ENCODE assay signal across 11 cellular contexts in the genomic region with DNA sequence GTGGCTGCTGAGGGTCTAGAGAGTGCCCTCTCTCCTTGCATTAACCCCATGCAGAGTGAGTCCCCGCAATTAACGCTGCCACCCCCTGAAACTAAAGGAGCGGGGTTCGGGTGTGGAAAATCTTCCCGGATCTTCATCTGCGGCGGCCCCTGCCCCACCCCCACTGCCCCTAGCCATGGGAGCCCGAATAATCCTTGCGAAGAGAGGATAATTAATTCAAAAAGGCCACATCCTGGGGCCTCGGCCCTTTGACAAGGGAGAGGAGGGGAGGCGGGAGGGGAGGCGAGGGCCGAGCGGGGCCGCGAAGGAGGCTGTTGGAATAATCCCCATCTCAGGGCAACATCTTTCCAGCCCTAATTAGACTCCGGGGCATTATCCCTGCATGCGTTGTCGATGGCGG.
A peak's percentile ranks its signal among the peaks of the same experiment; 100 is the strongest.
DNase-seq lines count a peak whose midpoint lies in the region; ATAC-seq, FAIRE-seq and TF ChIP-seq lines count a peak whose summit lies in the region.
"Had no signal": no experiment of that assay in that cellular context is flagged by ENCODE, and none has a peak within 500 bp of the region (broad histone marks: within the 10 kb centered on the region; RNA-seq: fewer than 3 reads in every experiment).

No MANE protein-coding gene starts in this region.

- H3K9me3 ChIP-seq in tibial artery (no peaks in the 10 kb centered on the region), small intestine (ENCODE audit: control insufficient read depth, low read depth) (no peaks in the 10 kb centered on the region)
- H3K9me3 ChIP-seq: testis had no signal

- H3K4me3 ChIP-seq in tibial artery (peak overlapping the region; percentile 32 to 39), small intestine (ENCODE audit: low read depth in 1 of 2, low read length in 2 of 2) (no peak overlapping the region)
- H3K4me3 ChIP-seq: testis had no signal

- peaks cover 17% of the 10 kb centered on the region for H3K27me3 Mint-ChIP-seq in activated T-cell treated with anti-CD3 and anti-CD28 coated beads, Interleukin-2, amount 50 U/mL, for 72 hours (ENCODE audit: low read depth)
- H3K27me3 Mint-ChIP-seq in activated T-cell treated with anti-CD3 and anti-CD28 coated beads, Interleukin-2, amount 50 U/mL, for 4 hours (ENCODE audit: low read depth): peaks cover 23% of the 10 kb centered on the region
- H3K27me3 Mint-ChIP-seq in mesothelial cell of epicardium (ENCODE audit: low read depth): peaks cover 70% of the 10 kb centered on the region

- H3K4me1 ChIP-seq in tibial artery (peaks cover 0 to 34% (median 21%) of the 10 kb centered on the region in 4 donors), small intestine (ENCODE audit: control insufficient read depth in 2 of 2, insufficient read depth in 1 of 2, low read depth in 1 of 2, low read length in 1 of 2) (no peaks in the 10 kb centered on the region)

- H3K27ac ChIP-seq in cingulate gyrus (ENCODE audit: low read depth, low read length) (peak overlapping the region; percentile 88), tibial artery (peak overlapping the region in 1 of 2 donors; percentile 20), small intestine (ENCODE audit: low read depth in 1 of 2, low read length in 1 of 2) (no peak overlapping the region)
- H3K27ac ChIP-seq: HL-60, testis had no signal

- H3K4me1 Mint-ChIP-seq in activated T-cell treated with anti-CD3 and anti-CD28 coated beads, Interleukin-2, amount 50 U/mL, for 72 hours (ENCODE audit: low read depth): peaks cover 15% of the 10 kb centered on the region
- peaks cover 9% of the 10 kb centered on the region for H3K4me1 Mint-ChIP-seq in activated T-cell treated with anti-CD3 and anti-CD28 coated beads, Interleukin-2, amount 50 U/mL, for 4 hours (ENCODE audit: low read depth)
- peaks cover 8% of the 10 kb centered on the region for H3K4me1 Mint-ChIP-seq in mesothelial cell of epicardium

- ATAC-seq in activated T-cell treated with anti-CD3 and anti-CD28 coated beads, Interleukin-2, amount 50 U/mL, for 72 hours (replicated peaks in 1 of 2): no peak
- ATAC-seq in activated T-cell treated with anti-CD3 and anti-CD28 coated beads, Interleukin-2, amount 50 U/mL, for 4 hours: no peak
- no peak for ATAC-seq in HG03280 (IDR thresholded peaks at IDR 0.05; ENCODE audit: unreplicated experiment)

- no peak for DNase-seq in activated T-cell treated with anti-CD3 and anti-CD28 coated beads, Interleukin-2, amount 50 U/mL, for 72 hours
- no peak for DNase-seq in activated T-cell treated with anti-CD3 and anti-CD28 coated beads, Interleukin-2, amount 50 U/mL, for 4 hours
- DNase-seq in mesothelial cell of epicardium (ENCODE audit: low spot score in 2 of 2, unreplicated experiment in 2 of 2) (no peak), tibial artery (peak in 1 of 2 donors; percentile 43), small intestine (no peak), NCI-H128 (lab: John Stamatoyannopoulos, UW; ENCODE audit: unreplicated experiment) (no peak)
- DNase-seq: activated CD8-positive, alpha-beta memory T cell treated with anti-CD3 and anti-CD28 coated beads, Interleukin-2, amount 50 U/mL, for 48 hours had no signal

- H3K36me3 ChIP-seq in tibial artery (no peaks in the 10 kb centered on the region), small intestine (ENCODE audit: control insufficient read depth in 2 of 2, insufficient read depth in 2 of 2, low read length in 2 of 2) (no peaks in the 10 kb centered on the region)

- H3K4me3 Mint-ChIP-seq in activated T-cell treated with anti-CD3 and anti-CD28 coated beads, Interleukin-2, amount 50 U/mL, for 72 hours: peak overlapping the region; percentile 39 to 66
- no peak overlapping the region for H3K4me3 Mint-ChIP-seq in activated T-cell treated with anti-CD3 and anti-CD28 coated beads, Interleukin-2, amount 50 U/mL, for 4 hours
- peak overlapping the region; percentile 40 for H3K4me3 Mint-ChIP-seq in mesothelial cell of epicardium

- no peak for TF ChIP-seq CTCF in mesothelial cell of epicardium (IDR thresholded peaks at IDR 0.05; ENCODE audit: unreplicated experiment)
- no peak for TF ChIP-seq CTCF in tibial artery (IDR thresholded peaks at IDR 0.05)

- no peak overlapping the region for H3K27ac Mint-ChIP-seq in activated T-cell treated with anti-CD3 and anti-CD28 coated beads, Interleukin-2, amount 50 U/mL, for 72 hours
- no peak overlapping the region for H3K27ac Mint-ChIP-seq in mesothelial cell of epicardium

- no peaks in the 10 kb centered on the region for H3K9me3 Mint-ChIP-seq in activated T-cell treated with anti-CD3 and anti-CD28 coated beads, Interleukin-2, amount 50 U/mL, for 72 hours
- H3K9me3 Mint-ChIP-seq in activated T-cell treated with anti-CD3 and anti-CD28 coated beads, Interleukin-2, amount 50 U/mL, for 4 hours: no peaks in the 10 kb centered on the region
- H3K9me3 Mint-ChIP-seq in mesothelial cell of epicardium: no peaks in the 10 kb centered on the region

- WGBS in small intestine, 3 donors: 9 to 20% (median 19%) methylated on average over 19 to 20 of the region's 20 CpGs

- intact Hi-C loops in tibial artery (cut with DNase I; ENCODE audit: low total_unique reads): no loop called here

- no peak for FAIRE-seq in small intestine (lab: Jason Lieb, UNC)

- H3K27me3 ChIP-seq in tibial artery: no peaks in the 10 kb centered on the region
- peaks cover 0 to 7% of the 10 kb centered on the region in 2 donors for H3K27me3 ChIP-seq in small intestine (ENCODE audit: control insufficient read depth in 2 of 2, insufficient read depth in 2 of 2, low read length in 2 of 2)
- H3K27me3 ChIP-seq: testis had no signal

- H3K36me3 Mint-ChIP-seq in activated T-cell treated with anti-CD3 and anti-CD28 coated beads, Interleukin-2, amount 50 U/mL, for 72 hours (ENCODE audit: insufficient read depth in 2 of 2): no peaks in the 10 kb centered on the region
- no peaks in the 10 kb centered on the region for H3K36me3 Mint-ChIP-seq in activated T-cell treated with anti-CD3 and anti-CD28 coated beads, Interleukin-2, amount 50 U/mL, for 4 hours (ENCODE audit: insufficient read depth)
- no peaks in the 10 kb centered on the region for H3K36me3 Mint-ChIP-seq in mesothelial cell of epicardium

Comparison
In these comparisons a context has a peak if more than half of its experiments do, and no peak if none do; other contexts are left out.
1. H3K4me3 ChIP-seq: peak in tibial artery (2 of 2); none in small intestine (0 of 2).